8 cellular contexts compared by ENCODE assay signal in genomic region chr17:56834380-56835258, GRCh38. TPM values are rescaled to one million over a fixed set of nuclear protein-coding genes. Genes with fewer than 3 reads are reported as not detected.
DNase-seq lines count a peak whose midpoint lies in the region; ATAC-seq and TF ChIP-seq lines count a peak whose summit lies in the region.

No MANE protein-coding gene starts in this region.

- intact Hi-C loops in lower lobe of right lung (cut with DNase I): no loop called here

- TF ChIP-seq CTCF in GM12874 (IDR thresholded peaks at IDR 0.05; ENCODE audit: insufficient read depth, low read depth, low read length) (peak; percentile 27; the same call in 1 of the 2 replicates), lower lobe of right lung (IDR thresholded peaks at IDR 0.05) (peak; percentile 11)

- peak overlapping the region; percentile 29 for H3K27ac ChIP-seq in cingulate gyrus (ENCODE audit: low read depth, low read length)
- H3K27ac ChIP-seq in lower lobe of right lung: peak overlapping the region; percentile 84

- DNase-seq in NCI-H146 treated with DMSO at 0.1 percent for 48 hours (lab: John Stamatoyannopoulos, UW; ENCODE audit: unreplicated experiment): peak; percentile 42
- DNase-seq in activated CD4-positive, alpha-beta T cell treated with anti-CD3 and anti-CD28 coated beads for 4 hours: peak; percentile 62 to 71
- DNase-seq in lower lobe of right lung: peak; percentile 76
- DNase-seq in stimulated activated CD4-positive, alpha-beta T cell treated with anti-CD3 and anti-CD28 coated beads, TNF-alpha, amount 100 ng/mL, for 48 hours (ENCODE audit: low read depth in 3 of 3): peak; percentile 38 to 66 (median 61)
- no peak for DNase-seq in mesenteric fat pad (ENCODE audit: low spot score)

- H3K4me1 ChIP-seq in lower lobe of right lung: peaks cover 26% of the 10 kb centered on the region

- no peaks in the 10 kb centered on the region for H3K36me3 ChIP-seq in lower lobe of right lung

- ATAC-seq in HG02610 (IDR thresholded peaks at IDR 0.05; ENCODE audit: unreplicated experiment) (peak; percentile 27), lower lobe of right lung (peak; percentile 35 to 49)

- H3K4me3 ChIP-seq in lower lobe of right lung: peak overlapping the region; percentile 85

- no peaks in the 10 kb centered on the region for H3K9me3 ChIP-seq in lower lobe of right lung

- H3K27me3 ChIP-seq in lower lobe of right lung (ENCODE audit: low read depth): no peaks in the 10 kb centered on the region

RNA-seq across cellular contexts. Expression of gene DGKE, which starts 0.7 kb away (rescaled TPM):
- total RNA-seq in lower lobe of right lung (12.7 TPM), mesenteric fat pad (7.3 TPM)

RNA-seq across cellular contexts. Expression of gene C17orf67, which starts 0.9 kb away (rescaled TPM):
- total RNA-seq in lower lobe of right lung: 3.6 TPM
- total RNA-seq in mesenteric fat pad: 2.0 TPM
